ENCODE assay signal across 9 cellular contexts in genomic region chr11:124586247-124586860, GRCh38. TPM values are rescaled to one million over a fixed set of nuclear protein-coding genes. Genes with fewer than 3 reads are reported as not detected.
DNase-seq lines count a peak whose midpoint lies in the region; ATAC-seq and TF ChIP-seq lines count a peak whose summit lies in the region.
"Had no signal": no experiment of that assay in that cellular context is flagged by ENCODE, and none has a peak within 500 bp of the region (broad histone marks: within the 10 kb centered on the region; RNA-seq: fewer than 3 reads in every experiment).

No MANE protein-coding gene starts in this region.

- H3K27me3 ChIP-seq in DND-41 (ENCODE audit: insufficient read depth, low read length, poor library complexity) (peaks cover 9% of the 10 kb centered on the region), neural progenitor cell (no peaks in the 10 kb centered on the region)

- H3K79me2 ChIP-seq in DND-41 (ENCODE audit: insufficient read depth, low read length) (no peaks in the 10 kb centered on the region), neural progenitor cell (ENCODE audit: low read depth) (no peaks in the 10 kb centered on the region)

- no peaks in the 10 kb centered on the region for H3K36me3 Mint-ChIP-seq in activated CD4-positive, alpha-beta memory T cell treated with anti-CD3 and anti-CD28 coated beads, Interleukin-2, amount 10 ng/mL, durations not matched to agents 7 days and 5 days (ENCODE audit: low read depth)
- no peaks in the 10 kb centered on the region for H3K36me3 Mint-ChIP-seq in neural progenitor cell

- CTCF ChIA-PET in activated CD4-positive, alpha-beta memory T cell treated with anti-CD3 and anti-CD28 coated beads, Interleukin-2, amount 10 ng/mL, durations not matched to agents 7 days and 5 days (lab: Charles Lee) = interaction anchor here (1.3 to 3.9 kb wide), 5 partner anchors 26 to 515 kb away, joined by 3 to 22 read pairs (median 9); partner anchors contain the start of gene TBRG1

- H3K4me3 ChIP-seq in DND-41 (ENCODE audit: low read depth in 1 of 2, low read length in 2 of 2) = no peak overlapping the region
- H3K4me3 ChIP-seq in neural progenitor cell = no peak overlapping the region

- no peak overlapping the region for H3K27ac ChIP-seq in DND-41 (ENCODE audit: low read length)
- H3K27ac ChIP-seq in neural progenitor cell = no peak overlapping the region

- no peak overlapping the region for H3K27ac Mint-ChIP-seq in activated CD4-positive, alpha-beta memory T cell treated with anti-CD3 and anti-CD28 coated beads, Interleukin-2, amount 10 ng/mL, durations not matched to agents 7 days and 5 days
- no peak overlapping the region for H3K27ac Mint-ChIP-seq in neural progenitor cell

- H3K27me3 Mint-ChIP-seq in activated CD4-positive, alpha-beta memory T cell treated with anti-CD3 and anti-CD28 coated beads, Interleukin-2, amount 10 ng/mL, durations not matched to agents 7 days and 5 days = peaks cover 24% of the 10 kb centered on the region
- H3K27me3 Mint-ChIP-seq in neural progenitor cell (ENCODE audit: insufficient read depth, low read depth) = no peaks in the 10 kb centered on the region

- no peaks in the 10 kb centered on the region for H3K36me3 ChIP-seq in DND-41 (ENCODE audit: insufficient read depth, low read length)
- H3K36me3 ChIP-seq in neural progenitor cell = no peaks in the 10 kb centered on the region

- H2AFZ ChIP-seq in DND-41 (ENCODE audit: low read depth, low read length) (no peak overlapping the region), neural progenitor cell (replicated peaks) (no peak overlapping the region)

- H3K9me3 ChIP-seq in DND-41 (ENCODE audit: insufficient read depth, low read length, severe bottlenecking) = no peaks in the 10 kb centered on the region
- no peaks in the 10 kb centered on the region for H3K9me3 ChIP-seq in neural progenitor cell (ENCODE audit: low read depth)

- ATAC-seq in DND-41 (ENCODE audit: insufficient read depth, low read depth) (peak; percentile 67; the same call in 2 of the 3 replicates), HG02610 (IDR thresholded peaks at IDR 0.05; ENCODE audit: unreplicated experiment) (peak; percentile 57)

- no peaks in the 10 kb centered on the region for H4K20me1 ChIP-seq in DND-41 (ENCODE audit: insufficient read depth, low read length)
- no peaks in the 10 kb centered on the region for H4K20me1 ChIP-seq in neural progenitor cell (ENCODE audit: low read depth)

- no peaks in the 10 kb centered on the region for H3K9me3 Mint-ChIP-seq in activated CD4-positive, alpha-beta memory T cell treated with anti-CD3 and anti-CD28 coated beads, Interleukin-2, amount 10 ng/mL, durations not matched to agents 7 days and 5 days
- H3K9me3 Mint-ChIP-seq in neural progenitor cell = peaks cover 2% of the 10 kb centered on the region

- H3K4me3 Mint-ChIP-seq in activated CD4-positive, alpha-beta memory T cell treated with anti-CD3 and anti-CD28 coated beads, Interleukin-2, amount 10 ng/mL, durations not matched to agents 7 days and 5 days = no peak overlapping the region
- H3K4me3 Mint-ChIP-seq in neural progenitor cell = no peak overlapping the region

- POLR2A ChIA-PET in activated CD4-positive, alpha-beta memory T cell treated with anti-CD3 and anti-CD28 coated beads, Interleukin-2, amount 10 ng/mL, durations not matched to agents 7 days and 5 days (lab: Charles Lee) = no interaction called here

- H3K9ac ChIP-seq in DND-41 (ENCODE audit: low read depth, low read length) = no peak overlapping the region
- H3K9ac ChIP-seq in neural progenitor cell = no peak overlapping the region

- DNase-seq in DND-41 (peak; percentile 52), NCI-H460 (ENCODE audit: extremely low read depth, low read depth) (peak; percentile 43), fibroblast of gingiva (ENCODE audit: low read depth) (peak; percentile 45), neural progenitor cell (ENCODE audit: low spot score) (peak; percentile 76), NK-92 (lab: John Stamatoyannopoulos, UW; ENCODE audit: unreplicated experiment) (no peak), GM19238 (ENCODE audit: insufficient read length, low spot score) (no peak)
- peak; percentile 45 for DNase-seq in activated CD4-positive, alpha-beta memory T cell treated with anti-CD3 and anti-CD28 coated beads, Interleukin-2, amount 10 ng/mL, durations not matched to agents 7 days and 5 days

- H3K4me1 ChIP-seq in DND-41 (ENCODE audit: insufficient read depth, low read length) (no peaks in the 10 kb centered on the region), neural progenitor cell (no peaks in the 10 kb centered on the region)

- peaks cover 4% of the 10 kb centered on the region for H3F3A ChIP-seq in neural progenitor cell (ENCODE audit: low read depth)

- no peaks in the 10 kb centered on the region for H3K4me1 Mint-ChIP-seq in activated CD4-positive, alpha-beta memory T cell treated with anti-CD3 and anti-CD28 coated beads, Interleukin-2, amount 10 ng/mL, durations not matched to agents 7 days and 5 days
- peaks cover 6% of the 10 kb centered on the region for H3K4me1 Mint-ChIP-seq in neural progenitor cell

- H3K4me2 ChIP-seq in DND-41 (ENCODE audit: insufficient read depth, low read length) = no peak overlapping the region
- H3K4me2 ChIP-seq in neural progenitor cell = no peak overlapping the region

- TF ChIP-seq CTCF in DND-41 (IDR thresholded peaks at IDR 0.05; ENCODE audit: borderline replicate concordance, extremely low read depth, low read length, poor library complexity, severe bottlenecking) = peak; percentile 78
- TF ChIP-seq CTCF in neural progenitor cell (IDR thresholded peaks at IDR 0.05) = peak; percentile 73

RNA-seq across cellular contexts. Expression of gene OR8A1, which starts 16.6 kb away (rescaled TPM):
- not detected in 2 replicates for total RNA-seq in NCI-H460 (2014; rRNA removed; shearing (Covaris generic))
- not detected in 2 replicates for polyA plus RNA-seq in NCI-H460 (2014; cell fraction: nucleus; rRNA removed)
- not detected for total RNA-seq in activated CD4-positive, alpha-beta memory T cell treated with anti-CD3 and anti-CD28 coated beads, Interleukin-2, amount 10 ng/mL, durations not matched to agents 7 days and 5 days
- not detected in 2 replicates for total RNA-seq in neural progenitor cell (ENCODE audit: low replicate concordance)
- total RNA-seq: urinary bladder had no signal
- polyA plus RNA-seq: urinary bladder had no signal

RNA-seq across cellular contexts. Expression of gene PANX3, which starts 24.9 kb away (rescaled TPM):
- not detected in 2 replicates for total RNA-seq in NCI-H460 (2014; rRNA removed; shearing (Covaris generic))
- not detected in 2 replicates for polyA plus RNA-seq in NCI-H460 (2014; cell fraction: nucleus; rRNA removed)
- total RNA-seq in activated CD4-positive, alpha-beta memory T cell treated with anti-CD3 and anti-CD28 coated beads, Interleukin-2, amount 10 ng/mL, durations not matched to agents 7 days and 5 days = not detected
- total RNA-seq in neural progenitor cell (ENCODE audit: low replicate concordance) = not detected in 2 replicates
- total RNA-seq: urinary bladder had no signal
- polyA plus RNA-seq: urinary bladder had no signal

RNA-seq across cellular contexts. Expression of gene TBRG1, which starts 36.3 kb away (rescaled TPM):
- 23.8 and 30.3 TPM in 2 replicates for total RNA-seq in NCI-H460 (2014; rRNA removed; shearing (Covaris generic))
- 21.5 and 31.1 TPM in 2 replicates for polyA plus RNA-seq in NCI-H460 (2014; cell fraction: nucleus; rRNA removed)
- total RNA-seq in activated CD4-positive, alpha-beta memory T cell treated with anti-CD3 and anti-CD28 coated beads, Interleukin-2, amount 10 ng/mL, durations not matched to agents 7 days and 5 days = 10 to 100 TPM; 41.4 to 50.6 TPM
- 18.9 and 20.7 TPM in 2 replicates for total RNA-seq in neural progenitor cell (ENCODE audit: low replicate concordance)

RNA-seq across cellular contexts. Expression of gene OR8B12, which starts 42.9 kb away (rescaled TPM):
- not detected in 2 replicates for total RNA-seq in NCI-H460 (2014; rRNA removed; shearing (Covaris generic))
- polyA plus RNA-seq in NCI-H460 (2014; cell fraction: nucleus; rRNA removed) = not detected in 2 replicates
- not detected for total RNA-seq in activated CD4-positive, alpha-beta memory T cell treated with anti-CD3 and anti-CD28 coated beads, Interleukin-2, amount 10 ng/mL, durations not matched to agents 7 days and 5 days
- not detected in 2 replicates for total RNA-seq in neural progenitor cell (ENCODE audit: low replicate concordance)
- total RNA-seq: urinary bladder had no signal
- polyA plus RNA-seq: urinary bladder had no signal

Comparison
In these comparisons a context has a peak if more than half of its experiments do, and no peak if none do; other contexts are left out.
1. DNase-seq: peak in DND-41 (single experiment), NCI-H460 (single experiment), activated CD4-positive, alpha-beta memory T cell treated with anti-CD3 and anti-CD28 coated beads, Interleukin-2, amount 10 ng/mL, durations not matched to agents 7 days and 5 days (single experiment), fibroblast of gingiva (single experiment) and neural progenitor cell (single experiment); none in NK-92 (single experiment) and GM19238 (single experiment).